In genomic region chr12:21852251-21852650, GRCh38 we compare ENCODE assay signal across 15 cellular contexts.
DNase-seq lines count a peak whose midpoint lies in the region; ATAC-seq and TF ChIP-seq lines count a peak whose summit lies in the region.
"Had no signal": no experiment of that assay in that cellular context is flagged by ENCODE, and none has a peak within 500 bp of the region (broad histone marks: within the 10 kb centered on the region; RNA-seq: fewer than 3 reads in every experiment).

No MANE protein-coding gene starts in this region.

- H3K4me3 ChIP-seq in fibroblast of lung (replicated peaks in 1 of 4; ENCODE audit: control extremely low read depth in 1 of 4, insufficient read depth in 1 of 4, low read depth in 3 of 4, low read length in 4 of 4) (no peak overlapping the region), skeletal muscle satellite cell (ENCODE audit: low read length) (peak overlapping the region; percentile 41)
- H3K4me3 ChIP-seq: heart left ventricle, right atrium auricular region had no signal

- H3K27me3 ChIP-seq in fibroblast of lung (ENCODE audit: control insufficient read depth, insufficient read depth, low read length) = no peaks in the 10 kb centered on the region
- no peaks in the 10 kb centered on the region for H3K27me3 ChIP-seq in skeletal muscle satellite cell (ENCODE audit: control insufficient read depth, insufficient read depth, low read length)
- H3K27me3 ChIP-seq: heart left ventricle, right atrium auricular region had no signal

- no peaks in the 10 kb centered on the region for H4K20me1 ChIP-seq in fibroblast of lung (ENCODE audit: control insufficient read depth, extremely low read depth, insufficient read depth, low read length)

- no peaks in the 10 kb centered on the region for H3K79me2 ChIP-seq in fibroblast of lung (ENCODE audit: control insufficient read depth, insufficient read depth, low read length)

- H3K9ac ChIP-seq in fibroblast of lung (ENCODE audit: insufficient read depth, low read length) (no peak overlapping the region), skeletal muscle satellite cell (ENCODE audit: low read depth, low read length) (peak overlapping the region; percentile 57)

- H3K27ac ChIP-seq in fibroblast of lung (ENCODE audit: insufficient read depth, low read length) (no peak overlapping the region), RWPE1 (no peak overlapping the region)
- H3K27ac ChIP-seq: heart left ventricle, right atrium auricular region, VCaP had no signal

- H3K4me1 ChIP-seq in fibroblast of lung (ENCODE audit: control insufficient read depth, extremely low read depth, insufficient read depth, low read length) = no peaks in the 10 kb centered on the region
- peaks cover 15% of the 10 kb centered on the region for H3K4me1 ChIP-seq in skeletal muscle satellite cell (ENCODE audit: control insufficient read depth, insufficient read depth, low read length)

- H2AFZ ChIP-seq in fibroblast of lung (ENCODE audit: low read length) = no peak overlapping the region

- POLR2A ChIA-PET in RWPE1 (lab: Yijun Ruan, JAX; ENCODE audit: low non-redundant PET) = no interaction called here

- DNase-seq in GM03348 (ENCODE audit: low spot score) = peak; percentile 44
- peak; percentile 7 for DNase-seq in RPMI7951 (ENCODE audit: low read depth)
- DNase-seq in fibroblast of lung (ENCODE audit: low read depth in 2 of 2) = peak; percentile 71 to 73
- DNase-seq in RWPE1 (ENCODE audit: low spot score) = no peak
- DNase-seq in GM19238 (ENCODE audit: insufficient read length, low spot score) = no peak
- DNase-seq: activated CD8-positive, alpha-beta T cell treated with anti-CD3 and anti-CD28 coated beads, Interleukin-2, amount 10 ng/mL, durations not matched to agents 7 days and 5 days; heart left ventricle; NCI-H774; RPMI8226; stimulated activated CD4-positive, alpha-beta T cell treated with anti-CD3 and anti-CD28 coated beads, Interleukin-1b, Interleukin-23, amount 100 ng/mL, for 48 hours; T-cell had no signal

- TF ChIP-seq CTCF in fibroblast of lung (conservative IDR thresholded peaks at IDR 0.05 in 1 of 2, IDR thresholded peaks at IDR 0.05 in 1 of 2; ENCODE audit: low read depth in 1 of 2, low read length in 2 of 2) (no peak), RWPE1 (conservative IDR thresholded peaks at IDR 0.05; ENCODE audit: low read depth) (no peak)

- H3K36me3 ChIP-seq in fibroblast of lung (ENCODE audit: control insufficient read depth, insufficient read depth, low read length) = no peaks in the 10 kb centered on the region
- no peaks in the 10 kb centered on the region for H3K36me3 ChIP-seq in skeletal muscle satellite cell (ENCODE audit: insufficient read depth, low read length)
- H3K36me3 ChIP-seq: right atrium auricular region had no signal

- H3K9me3 ChIP-seq in fibroblast of lung (ENCODE audit: control insufficient read depth, insufficient read depth, low read depth, low read length) (no peaks in the 10 kb centered on the region), skeletal muscle satellite cell (replicated peaks; ENCODE audit: low read length) (no peaks in the 10 kb centered on the region)
- H3K9me3 ChIP-seq: heart left ventricle, right atrium auricular region had no signal

- CTCF ChIA-PET in RWPE1 (lab: Yijun Ruan, JAX) = no interaction called here

- ATAC-seq in HG03280 (IDR thresholded peaks at IDR 0.05; ENCODE audit: unreplicated experiment) = no peak
- ATAC-seq: activated CD8-positive, alpha-beta T cell treated with anti-CD3 and anti-CD28 coated beads, Interleukin-2, amount 10 ng/mL, durations not matched to agents 7 days and 5 days; heart left ventricle; T-cell had no signal

- H3K4me2 ChIP-seq in fibroblast of lung (ENCODE audit: extremely low read depth, insufficient read depth, low read length) (no peak overlapping the region), skeletal muscle satellite cell (ENCODE audit: low read length) (peak overlapping the region; percentile 62)

Comparison
In these comparisons a context has a peak if more than half of its experiments do, and no peak if none do; other contexts are left out.
1. DNase-seq: peak in GM03348 (single experiment), RPMI7951 (single experiment) and fibroblast of lung (2 of 2); none in RWPE1 (single experiment) and GM19238 (single experiment).